In the genomic region with DNA sequence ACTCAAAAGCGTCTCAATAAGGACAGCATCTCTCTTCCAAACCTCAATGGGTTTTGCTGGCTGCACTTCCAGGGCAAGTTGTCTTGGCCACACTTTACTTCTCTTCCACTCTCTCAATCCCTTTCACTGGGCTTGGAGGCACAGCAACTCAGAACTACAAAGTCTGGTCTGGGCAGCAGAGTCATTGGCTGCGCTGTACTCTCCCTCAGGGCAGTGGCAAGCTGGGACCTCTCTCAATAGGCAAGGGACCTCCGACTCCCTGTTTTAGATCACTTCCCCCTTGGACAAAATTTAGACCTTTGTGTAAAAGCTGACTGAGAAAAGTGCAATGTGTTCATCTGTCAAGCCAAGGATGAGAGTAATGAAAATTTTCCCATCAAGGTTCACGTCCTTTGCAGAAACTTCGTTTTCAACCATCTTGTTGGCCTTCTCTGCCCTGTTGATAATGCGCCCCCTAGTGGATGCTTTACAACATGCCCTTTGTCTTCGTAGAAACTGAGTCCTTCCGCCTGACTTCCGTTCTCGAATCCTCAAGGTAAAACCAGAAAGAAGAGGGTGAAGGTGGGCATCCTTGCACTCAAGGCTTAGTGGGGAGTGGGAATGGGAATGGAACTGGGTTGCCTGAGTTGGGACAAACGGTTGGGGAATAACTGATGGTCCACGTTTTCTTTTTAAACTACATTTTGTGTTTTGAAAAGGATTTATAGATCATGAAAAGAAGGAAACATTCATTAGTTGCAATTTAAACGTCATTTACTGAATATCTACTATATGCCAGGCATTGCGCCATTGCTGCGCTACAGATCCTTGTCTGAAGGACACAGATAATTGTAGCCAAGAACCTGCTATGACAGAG, we compare ENCODE assay signal across 9 cellular contexts.
DNase-seq lines count a peak whose midpoint lies in the region; ATAC-seq and TF ChIP-seq lines count a peak whose summit lies in the region.
"Had no signal": no experiment of that assay in that cellular context is flagged by ENCODE, and none has a peak within 500 bp of the region (broad histone marks: within the 10 kb centered on the region; RNA-seq: fewer than 3 reads in every experiment).

No MANE protein-coding gene starts in this region.

- no peak overlapping the region for H2BK15ac ChIP-seq in mesendoderm (replicated peaks; ENCODE audit: low read depth)

- H3K27ac ChIP-seq in SU-DHL-6 (ENCODE audit: low read depth, low read length), result no peak overlapping the region
- no peak overlapping the region for H3K27ac ChIP-seq in mesendoderm (ENCODE audit: low read depth, low read length)
- H3K27ac ChIP-seq in transverse colon, result no peak overlapping the region
- H3K27ac ChIP-seq: BLaER1 had no signal

- H3K27me3 ChIP-seq in SU-DHL-6 (ENCODE audit: low read length) (no peaks in the 10 kb centered on the region), mesendoderm (ENCODE audit: insufficient read depth, low read length, poor library complexity) (no peaks in the 10 kb centered on the region), transverse colon (no peaks in the 10 kb centered on the region)
- H3K27me3 ChIP-seq: BLaER1 had no signal

- TF ChIP-seq POLR2A in NB4 (IDR thresholded peaks at IDR 0.05; ENCODE audit: extremely low read depth, insufficient read length) (no peak), transverse colon (IDR thresholded peaks at IDR 0.05) (no peak)

- no peak overlapping the region for H3K18ac ChIP-seq in mesendoderm (ENCODE audit: low read length)

- H2AFZ ChIP-seq in SU-DHL-6 (ENCODE audit: low read depth, low read length, severe bottlenecking), result peak overlapping the region; percentile 47

- H3K4me3 ChIP-seq in NB4 (ENCODE audit: low read depth, low read length) (no peak overlapping the region), SU-DHL-6 (ENCODE audit: insufficient read depth, low read length, poor library complexity, severe bottlenecking) (no peak overlapping the region), choroid plexus epithelial cell (ENCODE audit: low read depth, low read length) (no peak overlapping the region), mesendoderm (ENCODE audit: low read length) (no peak overlapping the region), transverse colon (no peak overlapping the region)
- H3K4me3 ChIP-seq: BLaER1 had no signal

- no peaks in the 10 kb centered on the region for H3K79me1 ChIP-seq in mesendoderm (ENCODE audit: low read length)

- no peak overlapping the region for H3K9ac ChIP-seq in SU-DHL-6 (ENCODE audit: low read length)
- H3K9ac ChIP-seq in mesendoderm (ENCODE audit: low read length), result no peak overlapping the region
- H3K9ac ChIP-seq: BLaER1 had no signal

- no peak for TF ChIP-seq EP300 in transverse colon (IDR thresholded peaks at IDR 0.05; ENCODE audit: low read depth)

- DNase-seq in NCI-H2196 (lab: John Stamatoyannopoulos, UW; ENCODE audit: unreplicated experiment) (peak; percentile 34), NCI-H2196 treated with DMSO at 0.1 percent for 48 hours (lab: John Stamatoyannopoulos, UW; ENCODE audit: unreplicated experiment) (no peak), NB4 (ENCODE audit: low read depth) (peak; percentile 83), choroid plexus epithelial cell (ENCODE audit: low read depth) (peak; percentile 83), mesendoderm (peak; percentile 87), transverse colon (peak; percentile 54)

- H2BK120ac ChIP-seq in mesendoderm (ENCODE audit: low read depth, low read length), result no peak overlapping the region

- TF ChIP-seq CTCF in NB4 (IDR thresholded peaks at IDR 0.05; ENCODE audit: low read depth, low read length) (peak; percentile 78), SU-DHL-6 (IDR thresholded peaks at IDR 0.05; ENCODE audit: insufficient read depth, low read length, poor library complexity, severe bottlenecking) (peak; percentile 79), choroid plexus epithelial cell (conservative IDR thresholded peaks at IDR 0.05; ENCODE audit: low read depth, low read length) (peak; percentile 88), transverse colon (IDR thresholded peaks at IDR 0.05) (peak; percentile 65 to 78 (median 75))

- no peaks in the 10 kb centered on the region for H4K20me1 ChIP-seq in SU-DHL-6 (ENCODE audit: low read depth, low read length)
- H4K20me1 ChIP-seq: BLaER1 had no signal

- no peak overlapping the region for H2AK5ac ChIP-seq in mesendoderm (ENCODE audit: low read length)

- H3K4me1 ChIP-seq in mesendoderm (ENCODE audit: control insufficient read depth, low read depth, low read length) (no peaks in the 10 kb centered on the region), transverse colon (peaks cover 0 to 34% (median 2%) of the 10 kb centered on the region in 4 donors)

- no peaks in the 10 kb centered on the region for H3K9me3 ChIP-seq in SU-DHL-6 (ENCODE audit: insufficient read depth, low read length)
- H3K9me3 ChIP-seq in transverse colon, result no peaks in the 10 kb centered on the region
- H3K9me3 ChIP-seq: BLaER1 had no signal

- no peak overlapping the region for H3K56ac ChIP-seq in mesendoderm (ENCODE audit: low read length)

- no peaks in the 10 kb centered on the region for H3K79me2 ChIP-seq in SU-DHL-6 (ENCODE audit: insufficient read depth, low read length)
- no peaks in the 10 kb centered on the region for H3K79me2 ChIP-seq in mesendoderm (ENCODE audit: control insufficient read depth, insufficient read depth, low read length)

- no CpG with 5 or more reads among the region's 15 CpGs for WGBS in mesendoderm (ENCODE audit: extremely low coverage, insufficient coverage, low lambda C conversion rate)
- WGBS in transverse colon (ENCODE audit: low coverage in 1 of 2), 2 donors, result 73 to 83% methylated on average over 6 to 15 of the region's 15 CpGs

- H3F3A ChIP-seq in SU-DHL-6 (ENCODE audit: insufficient read depth), result no peaks in the 10 kb centered on the region

- H3K9me2 ChIP-seq in SU-DHL-6 (replicated peaks; ENCODE audit: insufficient read depth, low read length), result no peaks in the 10 kb centered on the region

- in situ Hi-C loops in transverse colon (cut with MboI; ENCODE audit: low pct_ligation_motif_present in 1 of 4, low pct_unique_long_range_greater_than_20kb in 1 of 4, low sequenced_read_pairs in 3 of 4), result loop anchor here in 1 of 4 donors (10.0 kb wide), 1 partner anchor 243 kb away; no protein-coding TSS in a partner anchor

- H3K36me3 ChIP-seq in SU-DHL-6 (ENCODE audit: low read length) (no peaks in the 10 kb centered on the region), mesendoderm (ENCODE audit: control insufficient read depth, insufficient read depth, low read length) (no peaks in the 10 kb centered on the region), transverse colon (no peaks in the 10 kb centered on the region)

- ATAC-seq in HG03159 (IDR thresholded peaks at IDR 0.05; ENCODE audit: unreplicated experiment), result no peak

- H3K4me2 ChIP-seq in SU-DHL-6 (ENCODE audit: low read depth, low read length, poor library complexity, severe bottlenecking) (no peak overlapping the region), mesendoderm (ENCODE audit: low read length) (no peak overlapping the region)
- H3K4me2 ChIP-seq: BLaER1 had no signal

- H3K23ac ChIP-seq in mesendoderm (ENCODE audit: low read length), result no peak overlapping the region

- intact Hi-C loops in transverse colon (cut with DNase I; ENCODE audit: low total_unique reads), result no loop called here

- H4K5ac ChIP-seq in mesendoderm (ENCODE audit: low read length), result no peak overlapping the region

- H3K4ac ChIP-seq in mesendoderm (ENCODE audit: low read depth, low read length), result no peak overlapping the region

- H4K8ac ChIP-seq in mesendoderm (ENCODE audit: low read depth, low read length), result no peak overlapping the region

- no peak overlapping the region for H2BK5ac ChIP-seq in mesendoderm (ENCODE audit: low read length)
